Comparison of ENCODE assay signal across 25 cellular contexts in the genomic region with DNA sequence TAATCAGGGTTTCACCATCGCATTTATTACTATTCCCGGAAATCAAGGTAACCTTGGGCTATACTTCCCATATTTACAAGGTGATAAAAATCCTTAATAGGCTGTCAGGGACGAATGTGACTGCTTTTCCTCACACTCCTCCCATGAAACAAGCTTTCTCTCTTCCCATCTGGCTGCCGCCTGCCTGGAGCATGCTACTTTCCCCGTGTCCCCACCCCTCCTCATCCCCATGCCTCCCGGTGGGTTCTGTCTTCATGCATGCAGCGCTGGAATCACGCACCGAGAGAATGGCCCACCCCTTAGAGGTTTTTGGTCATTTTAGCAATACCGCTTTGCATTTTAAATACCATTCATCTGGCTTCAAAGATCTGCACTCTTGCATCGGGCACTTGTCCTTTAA.
"Had no signal": no experiment of that assay in that cellular context is flagged by ENCODE, and none has a peak within 500 bp of the region (broad histone marks: within the 10 kb centered on the region; RNA-seq: fewer than 3 reads in every experiment).

No MANE protein-coding gene starts in this region.

- DNase-seq: activated CD4-positive, alpha-beta T cell treated with anti-CD3 and anti-CD28 coated beads, Interleukin-2, amount 10 ng/mL, durations not matched to agents 7 days and 5 days; activated CD4-positive, CD25-positive, alpha-beta regulatory T cell treated with anti-CD3 and anti-CD28 coated beads, Interleukin-2, amount 50 U/mL, for 72 hours; activated CD8-positive, alpha-beta memory T cell treated with anti-CD3 and anti-CD28 coated beads, Interleukin-2, amount 10 ng/mL, durations not matched to agents 7 days and 5 days; activated effector memory CD4-positive, alpha-beta T cell treated with anti-CD3 and anti-CD28 coated beads, Interleukin-2, amount 50 U/mL, for 16 hours; activated naive CD4-positive, alpha-beta T cell treated with anti-CD3 and anti-CD28 coated beads, Interleukin-2, amount 10 ng/mL, durations not matched to agents 7 days and 5 days; activated naive CD8-positive, alpha-beta T cell treated with anti-CD3 and anti-CD28 coated beads, Interleukin-2, amount 50 U/mL, for 24 hours; activated T-cell treated with anti-CD3 and anti-CD28 coated beads for 4 hours; effector CD8-positive, alpha-beta T cell; erythroblast; foreskin keratinocyte; glutamatergic neuron; kidney glomerular epithelial cell; left ventricle myocardium inferior; small intestine had no signal

- H3K4me3 ChIP-seq: hepatocyte, left ventricle myocardium inferior, tibial nerve had no signal

- H2AFZ ChIP-seq: hepatocyte, parathyroid adenoma had no signal

- H3K36me3 ChIP-seq: left ventricle myocardium inferior, stomach, suprapubic skin, tibial nerve had no signal

- H3K4me3 Mint-ChIP-seq: activated CD4-positive, alpha-beta T cell treated with anti-CD3 and anti-CD28 coated beads, Interleukin-2, amount 10 ng/mL, durations not matched to agents 7 days and 5 days; activated CD8-positive, alpha-beta memory T cell treated with anti-CD3 and anti-CD28 coated beads, Interleukin-2, amount 10 ng/mL, durations not matched to agents 7 days and 5 days; activated CD8-positive, alpha-beta T cell treated with anti-CD3 and anti-CD28 coated beads for 36 hours; activated naive CD4-positive, alpha-beta T cell treated with anti-CD3 and anti-CD28 coated beads, Interleukin-2, amount 10 ng/mL, durations not matched to agents 7 days and 5 days; activated naive CD8-positive, alpha-beta T cell treated with anti-CD3 and anti-CD28 coated beads, Interleukin-2, amount 50 U/mL, for 24 hours; brain; dendritic cell treated with granulocyte-macrophage colony-stimulating factor and Interleukin-4, amounts not matched to agents 40 ng/mL and 50 ng/mL, for 4 days; nephron; stimulated activated effector memory CD8-positive, alpha-beta T cell treated with anti-CD3 and anti-CD28 coated beads, Interleukin-12 subunit alpha, Interleukin-12 subunit beta, amount 100 ng/mL, for 72 hours had no signal

- H3K79me2 ChIP-seq: hepatocyte, parathyroid adenoma had no signal

- H3K4me1 Mint-ChIP-seq: activated naive CD4-positive, alpha-beta T cell treated with anti-CD3 and anti-CD28 coated beads, Interleukin-2, amount 10 ng/mL, durations not matched to agents 7 days and 5 days had no signal

- H3K4me1 ChIP-seq: foreskin keratinocyte, left ventricle myocardium inferior, parathyroid adenoma had no signal

- H3K36me3 Mint-ChIP-seq: activated CD8-positive, alpha-beta memory T cell treated with anti-CD3 and anti-CD28 coated beads, Interleukin-2, amount 10 ng/mL, durations not matched to agents 7 days and 5 days; activated naive CD4-positive, alpha-beta T cell treated with anti-CD3 and anti-CD28 coated beads, Interleukin-2, amount 10 ng/mL, durations not matched to agents 7 days and 5 days; brain; stimulated activated effector memory CD8-positive, alpha-beta T cell treated with anti-CD3 and anti-CD28 coated beads, Interleukin-12 subunit alpha, Interleukin-12 subunit beta, amount 100 ng/mL, for 72 hours had no signal

- H3K27ac ChIP-seq: foreskin keratinocyte, hepatocyte, left ventricle myocardium inferior, parathyroid adenoma, stomach, suprapubic skin, tibial nerve, VCaP had no signal

- H3K9ac ChIP-seq: parathyroid adenoma had no signal

- H3K9me3 ChIP-seq: left ventricle myocardium inferior, stomach, suprapubic skin, tibial nerve had no signal

- H3K9me3 Mint-ChIP-seq: activated CD4-positive, alpha-beta T cell treated with anti-CD3 and anti-CD28 coated beads, Interleukin-2, amount 10 ng/mL, durations not matched to agents 7 days and 5 days; activated CD8-positive, alpha-beta T cell treated with anti-CD3 and anti-CD28 coated beads for 36 hours; activated naive CD4-positive, alpha-beta T cell treated with anti-CD3 and anti-CD28 coated beads, Interleukin-2, amount 10 ng/mL, durations not matched to agents 7 days and 5 days; activated naive CD8-positive, alpha-beta T cell treated with anti-CD3 and anti-CD28 coated beads, Interleukin-2, amount 50 U/mL, for 24 hours; dendritic cell treated with granulocyte-macrophage colony-stimulating factor and Interleukin-4, amounts not matched to agents 40 ng/mL and 50 ng/mL, for 4 days; stimulated activated effector memory CD8-positive, alpha-beta T cell treated with anti-CD3 and anti-CD28 coated beads, Interleukin-12 subunit alpha, Interleukin-12 subunit beta, amount 100 ng/mL, for 72 hours had no signal

- ATAC-seq: activated CD8-positive, alpha-beta memory T cell treated with anti-CD3 and anti-CD28 coated beads, Interleukin-2, amount 10 ng/mL, durations not matched to agents 7 days and 5 days; foreskin keratinocyte had no signal

- H3K27ac Mint-ChIP-seq: activated CD4-positive, alpha-beta T cell treated with anti-CD3 and anti-CD28 coated beads, Interleukin-2, amount 10 ng/mL, durations not matched to agents 7 days and 5 days; activated CD8-positive, alpha-beta memory T cell treated with anti-CD3 and anti-CD28 coated beads, Interleukin-2, amount 10 ng/mL, durations not matched to agents 7 days and 5 days; activated CD8-positive, alpha-beta T cell treated with anti-CD3 and anti-CD28 coated beads for 36 hours; activated naive CD4-positive, alpha-beta T cell treated with anti-CD3 and anti-CD28 coated beads, Interleukin-2, amount 10 ng/mL, durations not matched to agents 7 days and 5 days; activated naive CD8-positive, alpha-beta T cell treated with anti-CD3 and anti-CD28 coated beads, Interleukin-2, amount 50 U/mL, for 24 hours; dendritic cell treated with granulocyte-macrophage colony-stimulating factor and Interleukin-4, amounts not matched to agents 40 ng/mL and 50 ng/mL, for 4 days; nephron; stimulated activated effector memory CD8-positive, alpha-beta T cell treated with anti-CD3 and anti-CD28 coated beads, Interleukin-12 subunit alpha, Interleukin-12 subunit beta, amount 100 ng/mL, for 72 hours had no signal

- H3K27me3 ChIP-seq: foreskin keratinocyte, hepatocyte had no signal

- H3K4me2 ChIP-seq: hepatocyte had no signal
